1 cellular context compared by ENCODE assay signal in genomic region chr4:143773998-143774898, GRCh38.
TF ChIP-seq lines count a peak whose summit lies in the region.

No MANE protein-coding gene starts in this region.

TF ChIP-seq in K562, 482 proteins besides CTCF, POLR2A, EP300 and RAD21 (continued from another document and continues in another):
- TF ChIP-seq, protein P1, sequence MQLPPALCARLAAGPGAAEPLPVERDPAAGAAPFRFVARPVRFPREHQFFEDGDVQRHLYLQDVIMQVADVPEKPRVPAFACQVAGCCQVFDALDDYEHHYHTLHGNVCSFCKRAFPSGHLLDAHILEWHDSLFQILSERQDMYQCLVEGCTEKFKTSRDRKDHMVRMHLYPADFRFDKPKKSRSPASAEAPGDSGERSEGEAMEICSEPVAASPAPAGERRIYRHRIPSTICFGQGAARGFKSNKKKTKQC (CRISPR knock-in tag; IDR thresholded peaks at IDR 0.05): no peak
- TF ChIP-seq ZNF592 (IDR thresholded peaks at IDR 0.05) (0 out of 2 replicates have a peak, but pooled peaks have one; percentile 36), EHMT2 (IDR thresholded peaks at IDR 0.05) (peak; percentile 81), ARID2 (IDR thresholded peaks at IDR 0.05) (peak; percentile 94), TBL1XR1 (IDR thresholded peaks at IDR 0.05; ENCODE audit: low read length in 2 of 2) (peak in 1 of 2 experiments; percentile 64; a peak in 1 of 4 replicates), NKRF (IDR thresholded peaks at IDR 0.05; ENCODE audit: borderline replicate concordance) (no peak), MAFF (IDR thresholded peaks at IDR 0.05; ENCODE audit: low read length) (peak; percentile 77), JUND (IDR thresholded peaks at IDR 0.05; ENCODE audit: borderline replicate concordance, low read depth, low read length) (peak; percentile 92), JUND (tag; IDR thresholded peaks at IDR 0.05; ENCODE audit: borderline replicate concordance, low read depth, low read length) (peak; percentile 88; the same call in 2 of the 3 replicates), FOXM1 (IDR thresholded peaks at IDR 0.05; ENCODE audit: low read depth) (peak; percentile 70), FOXM1 (CRISPR knock-in tag; IDR thresholded peaks at IDR 0.05; ENCODE audit: low read depth) (no peak), GATA2 (CRISPR knock-in tag; IDR thresholded peaks at IDR 0.05) (peak; percentile 34; the same call in 1 of the 2 replicates), BDP1 (IDR thresholded peaks at IDR 0.05; ENCODE audit: insufficient read depth, insufficient read length) (no peak), SRF (CRISPR knock-in tag; IDR thresholded peaks at IDR 0.05) (peak in 1 of 2 experiments; percentile 67; a peak in 2 of 4 replicates), ZNF253 (CRISPR knock-in tag; conservative IDR thresholded peaks at IDR 0.05) (no peak), BHLHE40 (IDR thresholded peaks at IDR 0.05; ENCODE audit: low read length) (peak; percentile 50; the same call in 1 of the 2 replicates), JUN (IDR thresholded peaks at IDR 0.05; ENCODE audit: borderline replicate concordance, low read depth, low read length) (peak; percentile 69), JUN (CRISPR knock-in tag; IDR thresholded peaks at IDR 0.05; ENCODE audit: borderline replicate concordance) (no peak), BRD4 (IDR thresholded peaks at IDR 0.05) (no peak), ARNT (IDR thresholded peaks at IDR 0.05) (0 out of 4 replicates have a peak, but pooled peaks of 1 of the 2 experiments have one; percentile 47), ATF1 (CRISPR knock-in tag; IDR thresholded peaks at IDR 0.05) (no peak), ATF1 (tag; IDR thresholded peaks at IDR 0.05) (peak; percentile 69), NFIC (IDR thresholded peaks at IDR 0.05) (0 out of 2 replicates have a peak, but pooled peaks have one; percentile 31), ZNF444 (CRISPR knock-in tag; IDR thresholded peaks at IDR 0.05) (no peak), TRIM28 (IDR thresholded peaks at IDR 0.05) (no peak), U2AF2 (optimal IDR thresholded peaks at IDR 0.05; ENCODE audit: low read depth, low read length) (no peak), RCOR1 (IDR thresholded peaks at IDR 0.05; ENCODE audit: borderline replicate concordance in 1 of 2, low read depth in 2 of 2, low read length in 2 of 2) (peak in 1 of 2 experiments; percentile 70; a peak in 3 of 4 replicates), ZFX (CRISPR knock-in tag; IDR thresholded peaks at IDR 0.05) (no peak), ATF4 (CRISPR knock-in tag; IDR thresholded peaks at IDR 0.05) (no peak), DNMT1 (IDR thresholded peaks at IDR 0.05) (no peak), KDM1A (IDR thresholded peaks at IDR 0.05) (peak in 1 of 2 experiments; percentile 27; a peak in 1 of 4 replicates), NR2C1 (IDR thresholded peaks at IDR 0.05) (peak; percentile 34; the same call in 1 of the 2 replicates), NR2C1 (tag; IDR thresholded peaks at IDR 0.05) (no peak), XRCC5 (IDR thresholded peaks at IDR 0.05; ENCODE audit: low read depth, low read length) (no peak), POLR2G (IDR thresholded peaks at IDR 0.05; ENCODE audit: low read depth, low read length) (no peak), CBX3 (IDR thresholded peaks at IDR 0.05; ENCODE audit: borderline replicate concordance in 1 of 2, low read length in 2 of 2) (peak in 1 of 2 experiments; percentile 90; a peak in 2 of 3 replicates), NFE2L1 (tag; IDR thresholded peaks at IDR 0.05; ENCODE audit: borderline replicate concordance, low read depth) (no peak), ZNF324 (CRISPR knock-in tag; IDR thresholded peaks at IDR 0.05) (no peak), ZNF717 (CRISPR knock-in tag; IDR thresholded peaks at IDR 0.05) (no peak), DPF2 (IDR thresholded peaks at IDR 0.05) (0 out of 2 replicates have a peak, but pooled peaks have one; percentile 17)
- TF ChIP-seq, protein P2, sequence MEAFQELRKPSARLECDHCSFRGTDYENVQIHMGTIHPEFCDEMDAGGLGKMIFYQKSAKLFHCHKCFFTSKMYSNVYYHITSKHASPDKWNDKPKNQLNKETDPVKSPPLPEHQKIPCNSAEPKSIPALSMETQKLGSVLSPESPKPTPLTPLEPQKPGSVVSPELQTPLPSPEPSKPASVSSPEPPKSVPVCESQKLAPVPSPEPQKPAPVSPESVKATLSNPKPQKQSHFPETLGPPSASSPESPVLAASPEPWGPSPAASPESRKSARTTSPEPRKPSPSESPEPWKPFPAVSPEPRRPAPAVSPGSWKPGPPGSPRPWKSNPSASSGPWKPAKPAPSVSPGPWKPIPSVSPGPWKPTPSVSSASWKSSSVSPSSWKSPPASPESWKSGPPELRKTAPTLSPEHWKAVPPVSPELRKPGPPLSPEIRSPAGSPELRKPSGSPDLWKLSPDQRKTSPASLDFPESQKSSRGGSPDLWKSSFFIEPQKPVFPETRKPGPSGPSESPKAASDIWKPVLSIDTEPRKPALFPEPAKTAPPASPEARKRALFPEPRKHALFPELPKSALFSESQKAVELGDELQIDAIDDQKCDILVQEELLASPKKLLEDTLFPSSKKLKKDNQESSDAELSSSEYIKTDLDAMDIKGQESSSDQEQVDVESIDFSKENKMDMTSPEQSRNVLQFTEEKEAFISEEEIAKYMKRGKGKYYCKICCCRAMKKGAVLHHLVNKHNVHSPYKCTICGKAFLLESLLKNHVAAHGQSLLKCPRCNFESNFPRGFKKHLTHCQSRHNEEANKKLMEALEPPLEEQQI (IDR thresholded peaks at IDR 0.05): peak; percentile 99
- TF ChIP-seq, protein P3, sequence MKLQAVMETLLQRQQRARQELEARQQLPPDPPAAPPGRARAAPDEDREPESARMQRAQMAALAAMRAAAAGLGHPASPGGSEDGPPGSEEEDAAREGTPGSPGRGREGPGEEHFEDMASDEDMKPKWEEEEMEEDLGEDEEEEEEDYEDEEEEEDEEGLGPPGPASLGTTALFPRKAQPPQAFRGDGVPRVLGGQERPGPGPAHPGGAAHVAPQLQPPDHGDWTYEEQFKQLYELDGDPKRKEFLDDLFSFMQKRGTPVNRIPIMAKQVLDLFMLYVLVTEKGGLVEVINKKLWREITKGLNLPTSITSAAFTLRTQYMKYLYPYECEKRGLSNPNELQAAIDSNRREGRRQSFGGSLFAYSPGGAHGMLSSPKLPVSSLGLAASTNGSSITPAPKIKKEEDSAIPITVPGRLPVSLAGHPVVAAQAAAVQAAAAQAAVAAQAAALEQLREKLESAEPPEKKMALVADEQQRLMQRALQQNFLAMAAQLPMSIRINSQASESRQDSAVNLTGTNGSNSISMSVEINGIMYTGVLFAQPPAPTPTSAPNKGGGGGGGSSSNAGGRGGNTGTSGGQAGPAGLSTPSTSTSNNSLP (IDR thresholded peaks at IDR 0.05; ENCODE audit: borderline replicate concordance, low read depth, low read length): peak; percentile 65; the same call in 1 of the 2 replicates
- TF ChIP-seq, protein P4, sequence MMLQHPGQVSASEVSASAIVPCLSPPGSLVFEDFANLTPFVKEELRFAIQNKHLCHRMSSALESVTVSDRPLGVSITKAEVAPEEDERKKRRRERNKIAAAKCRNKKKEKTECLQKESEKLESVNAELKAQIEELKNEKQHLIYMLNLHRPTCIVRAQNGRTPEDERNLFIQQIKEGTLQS (IDR thresholded peaks at IDR 0.05): peak; percentile 77
- TF ChIP-seq, protein P4 (CRISPR knock-in tag; conservative IDR thresholded peaks at IDR 0.05): no peak
- TF ChIP-seq, protein P5, sequence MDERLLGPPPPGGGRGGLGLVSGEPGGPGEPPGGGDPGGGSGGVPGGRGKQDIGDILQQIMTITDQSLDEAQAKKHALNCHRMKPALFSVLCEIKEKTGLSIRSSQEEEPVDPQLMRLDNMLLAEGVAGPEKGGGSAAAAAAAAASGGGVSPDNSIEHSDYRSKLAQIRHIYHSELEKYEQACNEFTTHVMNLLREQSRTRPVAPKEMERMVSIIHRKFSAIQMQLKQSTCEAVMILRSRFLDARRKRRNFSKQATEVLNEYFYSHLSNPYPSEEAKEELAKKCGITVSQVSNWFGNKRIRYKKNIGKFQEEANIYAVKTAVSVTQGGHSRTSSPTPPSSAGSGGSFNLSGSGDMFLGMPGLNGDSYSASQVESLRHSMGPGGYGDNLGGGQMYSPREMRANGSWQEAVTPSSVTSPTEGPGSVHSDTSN (CRISPR knock-in tag; IDR thresholded peaks at IDR 0.05; ENCODE audit: low read depth): 0 out of 2 replicates have a peak, but pooled peaks have one; percentile 24
- TF ChIP-seq, protein P5 (tag; conservative IDR thresholded peaks at IDR 0.05; ENCODE audit: low read depth): peak; percentile 38; the same call in 1 of the 2 replicates
- TF ChIP-seq, protein P6, sequence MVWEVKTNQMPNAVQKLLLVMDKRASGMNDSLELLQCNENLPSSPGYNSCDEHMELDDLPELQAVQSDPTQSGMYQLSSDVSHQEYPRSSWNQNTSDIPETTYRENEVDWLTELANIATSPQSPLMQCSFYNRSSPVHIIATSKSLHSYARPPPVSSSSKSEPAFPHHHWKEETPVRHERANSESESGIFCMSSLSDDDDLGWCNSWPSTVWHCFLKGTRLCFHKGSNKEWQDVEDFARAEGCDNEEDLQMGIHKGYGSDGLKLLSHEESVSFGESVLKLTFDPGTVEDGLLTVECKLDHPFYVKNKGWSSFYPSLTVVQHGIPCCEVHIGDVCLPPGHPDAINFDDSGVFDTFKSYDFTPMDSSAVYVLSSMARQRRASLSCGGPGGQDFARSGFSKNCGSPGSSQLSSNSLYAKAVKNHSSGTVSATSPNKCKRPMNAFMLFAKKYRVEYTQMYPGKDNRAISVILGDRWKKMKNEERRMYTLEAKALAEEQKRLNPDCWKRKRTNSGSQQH (CRISPR knock-in tag; IDR thresholded peaks at IDR 0.05): no peak
- TF ChIP-seq, protein P7, sequence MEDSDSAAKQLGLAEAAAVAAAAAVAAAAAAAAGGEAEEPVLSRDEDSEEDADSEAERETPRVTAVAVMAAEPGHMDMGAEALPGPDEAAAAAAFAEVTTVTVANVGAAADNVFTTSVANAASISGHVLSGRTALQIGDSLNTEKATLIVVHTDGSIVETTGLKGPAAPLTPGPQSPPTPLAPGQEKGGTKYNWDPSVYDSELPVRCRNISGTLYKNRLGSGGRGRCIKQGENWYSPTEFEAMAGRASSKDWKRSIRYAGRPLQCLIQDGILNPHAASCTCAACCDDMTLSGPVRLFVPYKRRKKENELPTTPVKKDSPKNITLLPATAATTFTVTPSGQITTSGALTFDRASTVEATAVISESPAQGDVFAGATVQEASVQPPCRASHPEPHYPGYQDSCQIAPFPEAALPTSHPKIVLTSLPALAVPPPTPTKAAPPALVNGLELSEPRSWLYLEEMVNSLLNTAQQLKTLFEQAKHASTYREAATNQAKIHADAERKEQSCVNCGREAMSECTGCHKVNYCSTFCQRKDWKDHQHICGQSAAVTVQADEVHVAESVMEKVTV (CRISPR knock-in tag; IDR thresholded peaks at IDR 0.05): peak; percentile 92
